ENCODE assay signal across 8 cellular contexts in genomic region chr16:67456383-67457140, GRCh38. TPM values are rescaled to one million over a fixed set of nuclear protein-coding genes. Genes with fewer than 3 reads are reported as not detected.
DNase-seq lines count a peak whose midpoint lies in the region; ATAC-seq and TF ChIP-seq lines count a peak whose summit lies in the region.

No MANE protein-coding gene starts in this region.

- peaks cover 45 to 75% (median 64%) of the 10 kb centered on the region in 9 donors for H3K4me1 ChIP-seq in heart right ventricle

- POLR2A ChIA-PET in GM10248 (lab: Yijun Ruan, JAX), result no interaction called here

- WGBS in heart right ventricle, 2 donors, result 39 to 43% methylated on average over 7 of the region's 7 CpGs

- peak overlapping the region in 9 of 10 donors; percentile 39 to 87 (median 69) for H3K27ac ChIP-seq in heart right ventricle

- intact Hi-C loops in heart right ventricle (cut with DNase I), result loop anchor here in 1 of 10 donors (10.0 kb wide), 1 partner anchor 82 kb away; no protein-coding TSS in a partner anchor

- DNase-seq in GM10248 (ENCODE audit: extremely low spot score), result peak; percentile 26
- peak; percentile 56 to 67 for DNase-seq in heart right ventricle
- DNase-seq in retinal pigment epithelial cell (ENCODE audit: low read depth), result no peak
- DNase-seq in NCI-H1930 (lab: John Stamatoyannopoulos, UW), result no peak
- no peak for DNase-seq in NCI-H526 treated with DMSO at 0.1 percent for 48 hours (lab: John Stamatoyannopoulos, UW)

- no peaks in the 10 kb centered on the region for H3K27me3 ChIP-seq in heart right ventricle

- H3K4me3 ChIP-seq in heart right ventricle (no peak overlapping the region), retinal pigment epithelial cell (ENCODE audit: low read length) (no peak overlapping the region)

- no peak for TF ChIP-seq CTCF in GM10248 (IDR thresholded peaks at IDR 0.05; ENCODE audit: control extremely low read depth, extremely low read depth, low read depth, missing control alignments)
- peak; percentile 20 to 63 (median 54) for TF ChIP-seq CTCF in heart right ventricle (IDR thresholded peaks at IDR 0.05)
- peak; percentile 52 for TF ChIP-seq CTCF in retinal pigment epithelial cell (conservative IDR thresholded peaks at IDR 0.05; ENCODE audit: low read depth, low read length)

- H3K9me3 ChIP-seq in heart right ventricle, result no peaks in the 10 kb centered on the region

- H3K36me3 ChIP-seq in heart right ventricle, result peaks cover 0 to 44% (median 4%) of the 10 kb centered on the region in 9 donors

- CTCF ChIA-PET in GM10248 (lab: Yijun Ruan, JAX), result interaction anchor here (0.9 to 2.5 kb wide), 7 partner anchors 9 to 64 kb away, joined by 3 to 13 read pairs (median 8); partner anchors contain the start of gene HSD11B2

- peak; percentile 44; the same call in 2 of the 3 replicates for ATAC-seq in SK-N-SH treated with all-trans-retinoic acid at 6 μM for 48 hours
- ATAC-seq in heart right ventricle, result peak; percentile 18 to 73 (median 34)
- no peak for ATAC-seq in HG03039 (IDR thresholded peaks at IDR 0.05; ENCODE audit: unreplicated experiment)
- ATAC-seq in HG02610 (IDR thresholded peaks at IDR 0.05; ENCODE audit: unreplicated experiment), result no peak

TF ChIP-seq in SK-N-SH treated with all-trans-retinoic acid at 6 μM for 48 hours, 23 proteins besides CTCF, POLR2A, EP300 and RAD21:
- TF ChIP-seq ZFP30 (CRISPR knock-in tag; IDR thresholded peaks at IDR 0.05) (no peak), BACH2 (CRISPR knock-in tag; IDR thresholded peaks at IDR 0.05; ENCODE audit: borderline replicate concordance) (no peak), PPARA (CRISPR knock-in tag; IDR thresholded peaks at IDR 0.05; ENCODE audit: borderline replicate concordance) (no peak), OSR1 (CRISPR knock-in tag; IDR thresholded peaks at IDR 0.05) (no peak), ZNF565 (CRISPR knock-in tag; conservative IDR thresholded peaks at IDR 0.05; ENCODE audit: low read depth) (no peak), ZNF8 (CRISPR knock-in tag; IDR thresholded peaks at IDR 0.05) (no peak), ZC3H10 (CRISPR knock-in tag; IDR thresholded peaks at IDR 0.05) (no peak), TCF4 (CRISPR knock-in tag; IDR thresholded peaks at IDR 0.05; ENCODE audit: borderline replicate concordance) (no peak), ARNTL (CRISPR knock-in tag; IDR thresholded peaks at IDR 0.05; ENCODE audit: borderline replicate concordance, low read depth) (no peak), ISL1 (CRISPR knock-in tag; IDR thresholded peaks at IDR 0.05) (no peak), TSHZ2 (CRISPR knock-in tag; IDR thresholded peaks at IDR 0.05) (no peak)
- TF ChIP-seq, protein P1, sequence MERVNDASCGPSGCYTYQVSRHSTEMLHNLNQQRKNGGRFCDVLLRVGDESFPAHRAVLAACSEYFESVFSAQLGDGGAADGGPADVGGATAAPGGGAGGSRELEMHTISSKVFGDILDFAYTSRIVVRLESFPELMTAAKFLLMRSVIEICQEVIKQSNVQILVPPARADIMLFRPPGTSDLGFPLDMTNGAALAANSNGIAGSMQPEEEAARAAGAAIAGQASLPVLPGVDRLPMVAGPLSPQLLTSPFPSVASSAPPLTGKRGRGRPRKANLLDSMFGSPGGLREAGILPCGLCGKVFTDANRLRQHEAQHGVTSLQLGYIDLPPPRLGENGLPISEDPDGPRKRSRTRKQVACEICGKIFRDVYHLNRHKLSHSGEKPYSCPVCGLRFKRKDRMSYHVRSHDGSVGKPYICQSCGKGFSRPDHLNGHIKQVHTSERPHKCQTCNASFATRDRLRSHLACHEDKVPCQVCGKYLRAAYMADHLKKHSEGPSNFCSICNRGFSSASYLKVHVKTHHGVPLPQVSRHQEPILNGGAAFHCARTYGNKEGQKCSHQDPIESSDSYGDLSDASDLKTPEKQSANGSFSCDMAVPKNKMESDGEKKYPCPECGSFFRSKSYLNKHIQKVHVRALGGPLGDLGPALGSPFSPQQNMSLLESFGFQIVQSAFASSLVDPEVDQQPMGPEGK (CRISPR knock-in tag; IDR thresholded peaks at IDR 0.05; ENCODE audit: borderline replicate concordance), result no peak

RNA-seq across cellular contexts. Expression of gene ATP6V0D1, which starts 24.4 kb away (rescaled TPM):
- 10 to 100 TPM; 57.4 to 84.7 (median 67.5) TPM for total RNA-seq in heart right ventricle
- polyA plus RNA-seq in heart right ventricle, result 10 to 100 TPM; 12.8 to 73.3 TPM

RNA-seq across cellular contexts. Expression of gene HSD11B2, which starts 25.6 kb away (rescaled TPM):
- total RNA-seq in heart right ventricle, result 1 to 10 TPM in 1 of 10 donors, under 1 TPM in 8, not detected in 1; 0.16 to 1.4 (median 0.57) TPM
- polyA plus RNA-seq in heart right ventricle, result under 1 TPM; 0.41 to 0.51 TPM

RNA-seq across cellular contexts. Expression of gene AGRP, which starts 26.8 kb away (rescaled TPM):
- not detected for total RNA-seq in heart right ventricle
- polyA plus RNA-seq in heart right ventricle, result under 1 TPM in 1 of 2 donors, not detected in 1; 0.10 TPM

RNA-seq across cellular contexts. Expression of gene ZDHHC1, which starts 40.3 kb away (rescaled TPM):
- total RNA-seq in heart right ventricle, result 1 to 10 TPM; 3.2 to 6.3 (median 4.2) TPM
- polyA plus RNA-seq in heart right ventricle, result 1 to 10 TPM; 3.6 to 4.4 TPM

Comparison
In these comparisons a context has a peak if more than half of its experiments do, and no peak if none do; other contexts are left out.
1. DNase-seq: peak in GM10248 (single experiment) and heart right ventricle (2 of 2); none in retinal pigment epithelial cell (single experiment), NCI-H1930 (0 of 2) and NCI-H526 treated with DMSO at 0.1 percent for 48 hours (single experiment).
2. ATAC-seq: peak in SK-N-SH treated with all-trans-retinoic acid at 6 μM for 48 hours (single experiment) and heart right ventricle (8 of 8); none in HG03039 (single experiment) and HG02610 (single experiment).